1 cellular context compared by ENCODE assay signal in genomic region chr18:59742325-59743111, GRCh38.
TF ChIP-seq lines count a peak whose summit lies in the region.

No MANE protein-coding gene starts in this region.

TF ChIP-seq in SK-N-SH, 30 proteins besides CTCF, POLR2A, EP300 and RAD21 (continued from another document):
- TF ChIP-seq SMC3 (IDR thresholded peaks at IDR 0.05; ENCODE audit: low read depth, low read length) (no peak), NFIC (IDR thresholded peaks at IDR 0.05; ENCODE audit: borderline replicate concordance) (no peak), PBX3 (IDR thresholded peaks at IDR 0.05) (peak; percentile 27; the same call in 1 of the 2 replicates), TEAD4 (IDR thresholded peaks at IDR 0.05; ENCODE audit: borderline replicate concordance, insufficient read depth) (no peak), YY1 (IDR thresholded peaks at IDR 0.05; ENCODE audit: low read depth) (no peak)
